In genomic region chr5:146628950-146629349, GRCh38 we compare ENCODE assay signal across 8 cellular contexts.
"Had no signal": no experiment of that assay in that cellular context is flagged by ENCODE, and none has a peak within 500 bp of the region (broad histone marks: within the 10 kb centered on the region; RNA-seq: fewer than 3 reads in every experiment).

No MANE protein-coding gene starts in this region.

- H3K27ac ChIP-seq: GM23248 had no signal

- H2AFZ ChIP-seq: GM23248 had no signal

- H3K4me1 ChIP-seq: HAP-1 had no signal

- H3K4me3 ChIP-seq: GM23248, HAP-1, K562 had no signal

- H3K36me3 ChIP-seq: HAP-1 had no signal

- DNase-seq: GM23248, GOT3, H7, HFFc6, IMR-90 had no signal

- H3K9ac ChIP-seq: GM23248 had no signal

- H3K4me3 Mint-ChIP-seq: HFFc6 had no signal

- ATAC-seq: HCT116, K562 had no signal

- H3K9me3 ChIP-seq: HAP-1 had no signal

- H3K27ac Mint-ChIP-seq: HFFc6 had no signal
